Comparison of ENCODE assay signal across 8 cellular contexts in genomic region chr1:154992721-154993571, GRCh38. TPM values are rescaled to one million over a fixed set of nuclear protein-coding genes. Genes with fewer than 3 reads are reported as not detected.
A peak's percentile ranks its signal among the peaks of the same experiment; 100 is the strongest.
DNase-seq lines count a peak whose midpoint lies in the region; ATAC-seq and TF ChIP-seq lines count a peak whose summit lies in the region.
"Had no signal": no experiment of that assay in that cellular context is flagged by ENCODE, and none has a peak within 500 bp of the region (broad histone marks: within the 10 kb centered on the region; RNA-seq: fewer than 3 reads in every experiment).

No MANE protein-coding gene starts in this region.

- H3K4me1 ChIP-seq in adipocyte (ENCODE audit: control insufficient read depth, insufficient read depth, low read length) (peaks cover 14% of the 10 kb centered on the region), spleen (peaks cover 0 to 52% (median 15%) of the 10 kb centered on the region in 6 donors)

- ATAC-seq in activated naive CD8-positive, alpha-beta T cell treated with anti-CD3 and anti-CD28 coated beads, Interleukin-2, amount 10 ng/mL, durations not matched to agents 7 days and 5 days (ENCODE audit: low read depth), result no peak

- H3K36me3 ChIP-seq in adipocyte (ENCODE audit: control insufficient read depth, insufficient read depth, low read length, severe bottlenecking), result peaks cover 23% of the 10 kb centered on the region
- peaks cover 0 to 57% (median 33%) of the 10 kb centered on the region in 6 donors for H3K36me3 ChIP-seq in spleen

- H3K9me3 ChIP-seq in adipocyte (ENCODE audit: control insufficient read depth, low read length) (no peaks in the 10 kb centered on the region), spleen (no peaks in the 10 kb centered on the region)

- WGBS in spleen, 5 donors, result 80 to 89% (median 86%) methylated on average over 13 to 14 of the region's 14 CpGs

- H3K4me1 Mint-ChIP-seq in activated naive CD8-positive, alpha-beta T cell treated with anti-CD3 and anti-CD28 coated beads, Interleukin-2, amount 10 ng/mL, durations not matched to agents 7 days and 5 days, result peaks cover 25% of the 10 kb centered on the region
- H3K4me1 Mint-ChIP-seq in activated naive CD8-positive, alpha-beta T cell treated with anti-CD3 and anti-CD28 coated beads for 36 hours, result peaks cover 33% of the 10 kb centered on the region
- H3K4me1 Mint-ChIP-seq in CD14-positive monocyte, result peaks cover 49% of the 10 kb centered on the region

- intact Hi-C loops in spleen (cut with DNase I; ENCODE audit: low total_unique reads), result no loop called here
- intact Hi-C loops in CD14-positive monocyte (cut with micrococcal nuclease), result no loop called here

- H3K4me3 Mint-ChIP-seq in activated naive CD8-positive, alpha-beta T cell treated with anti-CD3 and anti-CD28 coated beads, Interleukin-2, amount 10 ng/mL, durations not matched to agents 7 days and 5 days, result no peak overlapping the region
- H3K4me3 Mint-ChIP-seq in activated naive CD8-positive, alpha-beta T cell treated with anti-CD3 and anti-CD28 coated beads for 36 hours, result no peak overlapping the region
- H3K4me3 Mint-ChIP-seq in CD14-positive monocyte, result no peak overlapping the region
- H3K4me3 Mint-ChIP-seq: immature natural killer cell had no signal

- H3K27ac Mint-ChIP-seq in activated naive CD8-positive, alpha-beta T cell treated with anti-CD3 and anti-CD28 coated beads, Interleukin-2, amount 10 ng/mL, durations not matched to agents 7 days and 5 days, result peak overlapping the region; percentile 19
- H3K27ac Mint-ChIP-seq in activated naive CD8-positive, alpha-beta T cell treated with anti-CD3 and anti-CD28 coated beads for 36 hours, result no peak overlapping the region
- H3K27ac Mint-ChIP-seq in CD14-positive monocyte, result no peak overlapping the region
- H3K27ac Mint-ChIP-seq: immature natural killer cell had no signal

- TF ChIP-seq POLR2A in spleen (IDR thresholded peaks at IDR 0.05), result no peak

- TF ChIP-seq CTCF in spleen (IDR thresholded peaks at IDR 0.05 in 8 of 11, conservative IDR thresholded peaks at IDR 0.05 in 3 of 11) (no peak), CD14-positive monocyte (IDR thresholded peaks at IDR 0.05) (no peak)

- H3K9me3 Mint-ChIP-seq in activated naive CD8-positive, alpha-beta T cell treated with anti-CD3 and anti-CD28 coated beads, Interleukin-2, amount 10 ng/mL, durations not matched to agents 7 days and 5 days, result no peaks in the 10 kb centered on the region
- H3K9me3 Mint-ChIP-seq in activated naive CD8-positive, alpha-beta T cell treated with anti-CD3 and anti-CD28 coated beads for 36 hours, result no peaks in the 10 kb centered on the region
- H3K9me3 Mint-ChIP-seq in CD14-positive monocyte, result no peaks in the 10 kb centered on the region
- H3K9me3 Mint-ChIP-seq: immature natural killer cell had no signal

- H3K4me3 ChIP-seq in adipocyte (ENCODE audit: low read length) (no peak overlapping the region), spleen (no peak overlapping the region)

- no peak overlapping the region for H3K27ac ChIP-seq in spleen

- peak overlapping the region; percentile 43 for H3K9ac ChIP-seq in adipocyte (ENCODE audit: low read length)

- no peak for DNase-seq in activated naive CD8-positive, alpha-beta T cell treated with anti-CD3 and anti-CD28 coated beads, Interleukin-2, amount 10 ng/mL, durations not matched to agents 7 days and 5 days
- DNase-seq in activated naive CD8-positive, alpha-beta T cell treated with anti-CD3 and anti-CD28 coated beads for 36 hours, result no peak
- DNase-seq in adipocyte (ENCODE audit: low read depth) (no peak), spleen (peak; percentile 41), CD14-positive monocyte (ENCODE audit: low spot score) (no peak), T-helper 2 cell (no peak)
- DNase-seq: DMS153, immature natural killer cell had no signal

- peaks cover 6% of the 10 kb centered on the region for H3K36me3 Mint-ChIP-seq in activated naive CD8-positive, alpha-beta T cell treated with anti-CD3 and anti-CD28 coated beads, Interleukin-2, amount 10 ng/mL, durations not matched to agents 7 days and 5 days
- H3K36me3 Mint-ChIP-seq in activated naive CD8-positive, alpha-beta T cell treated with anti-CD3 and anti-CD28 coated beads for 36 hours, result peaks cover 14% of the 10 kb centered on the region
- H3K36me3 Mint-ChIP-seq in CD14-positive monocyte, result peaks cover 28 to 36% of the 10 kb centered on the region in 2 donors

- POLR2A ChIA-PET in activated naive CD8-positive, alpha-beta T cell treated with anti-CD3 and anti-CD28 coated beads, Interleukin-2, amount 10 ng/mL, durations not matched to agents 7 days and 5 days (lab: Charles Lee), result interaction anchor here (0.6 to 5.2 kb wide), 4 partner anchors 10 to 40 kb away, joined by 3 to 36 read pairs (median 3); partner anchors contain the start of gene FLAD1

- H3K27me3 ChIP-seq in adipocyte (replicated peaks; ENCODE audit: control insufficient read depth, insufficient read depth, low read length), result no peaks in the 10 kb centered on the region
- H3K27me3 ChIP-seq in spleen (replicated peaks in 1 of 7), result no peaks in the 10 kb centered on the region

- H3K27me3 Mint-ChIP-seq in activated naive CD8-positive, alpha-beta T cell treated with anti-CD3 and anti-CD28 coated beads, Interleukin-2, amount 10 ng/mL, durations not matched to agents 7 days and 5 days, result no peaks in the 10 kb centered on the region
- peaks cover 19% of the 10 kb centered on the region for H3K27me3 Mint-ChIP-seq in activated naive CD8-positive, alpha-beta T cell treated with anti-CD3 and anti-CD28 coated beads for 36 hours
- peaks cover 0 to 2% (median 2%) of the 10 kb centered on the region in 3 donors for H3K27me3 Mint-ChIP-seq in CD14-positive monocyte (ENCODE audit: low read depth in 3 of 3)

RNA-seq across cellular contexts. Expression of gene LENEP, which starts 0.4 kb away (rescaled TPM):
- 1 to 10 TPM; 1.1 to 1.9 TPM for total RNA-seq in activated naive CD8-positive, alpha-beta T cell treated with anti-CD3 and anti-CD28 coated beads, Interleukin-2, amount 10 ng/mL, durations not matched to agents 7 days and 5 days
- total RNA-seq in activated naive CD8-positive, alpha-beta T cell treated with anti-CD3 and anti-CD28 coated beads for 36 hours, result under 1 TPM in 1 of 2 experiments, not detected in 1; 0.66 TPM
- total RNA-seq in spleen, result under 1 TPM in 1 of 7 donors, not detected in 6; 0.60 TPM
- polyA plus RNA-seq in spleen, result not detected
- polyA plus RNA-seq in CD14-positive monocyte, result not detected
- polyA plus RNA-seq: immature natural killer cell had no signal

RNA-seq across cellular contexts. Expression of gene ZBTB7B, which starts 9.7 kb away (rescaled TPM):
- 10 to 100 TPM; 41.4 to 48.4 TPM for total RNA-seq in activated naive CD8-positive, alpha-beta T cell treated with anti-CD3 and anti-CD28 coated beads, Interleukin-2, amount 10 ng/mL, durations not matched to agents 7 days and 5 days
- total RNA-seq in activated naive CD8-positive, alpha-beta T cell treated with anti-CD3 and anti-CD28 coated beads for 36 hours, result 10 to 100 TPM; 14.1 to 14.4 TPM
- total RNA-seq in spleen, result 10 to 100 TPM; 44.0 to 88.9 (median 68.8) TPM
- polyA plus RNA-seq in spleen, result 10 to 100 TPM; 11.1 to 38.6 (median 13.4) TPM
- 1 to 10 TPM; 6.3 to 9.6 TPM for polyA plus RNA-seq in CD14-positive monocyte

RNA-seq across cellular contexts. Expression of gene FLAD1, which starts 9.8 kb away (rescaled TPM):
- total RNA-seq in activated naive CD8-positive, alpha-beta T cell treated with anti-CD3 and anti-CD28 coated beads, Interleukin-2, amount 10 ng/mL, durations not matched to agents 7 days and 5 days, result 10 to 100 TPM; 46.2 to 48.9 TPM
- total RNA-seq in activated naive CD8-positive, alpha-beta T cell treated with anti-CD3 and anti-CD28 coated beads for 36 hours, result 10 to 100 TPM; 54.2 to 56.1 TPM
- total RNA-seq in spleen, result 10 to 100 TPM; 27.1 to 35.8 (median 30.3) TPM
- polyA plus RNA-seq in spleen (10 to 100 TPM; 31.9 to 43.4 (median 40.1) TPM), CD14-positive monocyte (10 to 100 TPM; 31.5 to 35.1 TPM)

RNA-seq across cellular contexts. Expression of gene CKS1B, which starts 18.5 kb away (rescaled TPM):
- total RNA-seq in activated naive CD8-positive, alpha-beta T cell treated with anti-CD3 and anti-CD28 coated beads, Interleukin-2, amount 10 ng/mL, durations not matched to agents 7 days and 5 days, result 100 to 1,000 TPM; 112 to 114 TPM
- total RNA-seq in activated naive CD8-positive, alpha-beta T cell treated with anti-CD3 and anti-CD28 coated beads for 36 hours, result 100 to 1,000 TPM; 156 TPM
- 10 to 100 TPM; 15.7 to 42.5 (median 27.2) TPM for total RNA-seq in spleen
- polyA plus RNA-seq in spleen (10 to 100 TPM; 17.0 to 51.5 (median 43.2) TPM), CD14-positive monocyte (10 to 100 TPM; 18.0 to 22.6 TPM)

RNA-seq across cellular contexts. Expression of gene SHC1, which starts 22.4 kb away (rescaled TPM):
- 10 to 100 TPM; 67.4 to 72.3 TPM for total RNA-seq in activated naive CD8-positive, alpha-beta T cell treated with anti-CD3 and anti-CD28 coated beads, Interleukin-2, amount 10 ng/mL, durations not matched to agents 7 days and 5 days
- total RNA-seq in activated naive CD8-positive, alpha-beta T cell treated with anti-CD3 and anti-CD28 coated beads for 36 hours, result 10 to 100 TPM; 34.7 to 38.4 TPM
- 100 to 1,000 TPM in 4 of 7 donors, 10 to 100 TPM in 3; 63.4 to 133 (median 108) TPM for total RNA-seq in spleen
- 10 to 100 TPM; 36.8 to 49.8 (median 48.6) TPM for polyA plus RNA-seq in spleen
- 10 to 100 TPM; 26.7 to 31.5 TPM for polyA plus RNA-seq in CD14-positive monocyte
